8 cellular contexts compared by ENCODE assay signal in genomic region chr7:25894902-25895791, GRCh38.
DNase-seq lines count a peak whose midpoint lies in the region; ATAC-seq and TF ChIP-seq lines count a peak whose summit lies in the region.

No MANE protein-coding gene starts in this region.

- H3K36me3 ChIP-seq in BE2C (no peaks in the 10 kb centered on the region), trophoblast cell (ENCODE audit: control insufficient read depth in 1 of 2, insufficient read depth in 2 of 2, low read length in 2 of 2) (no peaks in the 10 kb centered on the region)

- H3K27ac ChIP-seq in trophoblast cell (ENCODE audit: low read depth, low read length): no peak overlapping the region

- H3K18ac ChIP-seq in trophoblast cell (ENCODE audit: low read length): no peak overlapping the region

- no peak overlapping the region for H4K91ac ChIP-seq in trophoblast cell (ENCODE audit: low read depth, low read length)

- H3K9ac ChIP-seq in trophoblast cell (ENCODE audit: low read length): no peak overlapping the region

- TF ChIP-seq POLR2A in GM19099 (IDR thresholded peaks at IDR 0.05; ENCODE audit: extremely low read depth, insufficient read length, low read depth): peak; percentile 23

- peak overlapping the region; percentile 78 for H2AFZ ChIP-seq in trophoblast cell (ENCODE audit: insufficient read depth, low read length, poor library complexity)

- peak overlapping the region; percentile 41 for H3K4me3 ChIP-seq in BE2C (ENCODE audit: low read depth, low read length)
- H3K4me3 ChIP-seq in trophoblast cell (ENCODE audit: low read depth, low read length): no peak overlapping the region

- H3K4me2 ChIP-seq in trophoblast cell (ENCODE audit: low read length): peak overlapping the region; percentile 71

- H2BK120ac ChIP-seq in trophoblast cell (ENCODE audit: insufficient read depth, low read length, poor library complexity): no peak overlapping the region

- WGBS in trophoblast cell (ENCODE audit: extremely low coverage, insufficient coverage, insufficient read length): no CpG with 5 or more reads among the region's 30 CpGs

- H3K4me3 Mint-ChIP-seq in glutamatergic neuron (ENCODE audit: unreplicated experiment): peak overlapping the region; percentile 77
- H3K4me3 Mint-ChIP-seq in type B pancreatic cell: peak overlapping the region; percentile 79

- H3K36me3 Mint-ChIP-seq in glutamatergic neuron (ENCODE audit: unreplicated experiment) (no peaks in the 10 kb centered on the region), type B pancreatic cell (no peaks in the 10 kb centered on the region)

- no peaks in the 10 kb centered on the region for H3K79me1 ChIP-seq in trophoblast cell (ENCODE audit: low read length)

- peaks cover 12% of the 10 kb centered on the region for H3K4me1 Mint-ChIP-seq in glutamatergic neuron (ENCODE audit: low read depth, unreplicated experiment)
- peaks cover 23% of the 10 kb centered on the region for H3K4me1 Mint-ChIP-seq in type B pancreatic cell (ENCODE audit: unreplicated experiment)

- DNase-seq in BE2C: peak; percentile 77
- peak; percentile 20 for DNase-seq in SHP77 treated with DMSO at 0.1 percent for 48 hours (lab: John Stamatoyannopoulos, UW)
- peak; percentile 8 to 51 (median 32) for DNase-seq in activated naive CD4-positive, alpha-beta T cell (lab: John Stamatoyannopoulos, UW)
- peak; percentile 91 for DNase-seq in glutamatergic neuron
- DNase-seq in trophoblast cell: peak; percentile 52 to 70
- no peak for DNase-seq in type B pancreatic cell (ENCODE audit: extremely low spot score, unreplicated experiment)

- H3K9me3 ChIP-seq in BE2C (no peaks in the 10 kb centered on the region), trophoblast cell (ENCODE audit: insufficient read depth, low read depth, low read length) (no peaks in the 10 kb centered on the region)

- no peak overlapping the region for H3K14ac ChIP-seq in trophoblast cell (ENCODE audit: low read length)

- H3K23ac ChIP-seq in trophoblast cell (ENCODE audit: low read length): no peak overlapping the region

- H4K12ac ChIP-seq in trophoblast cell (ENCODE audit: low read depth, low read length): no peak overlapping the region

- ATAC-seq in HG03280 (IDR thresholded peaks at IDR 0.05; ENCODE audit: unreplicated experiment): peak; percentile 49

- no peak overlapping the region for H3K4ac ChIP-seq in trophoblast cell (ENCODE audit: low read depth, low read length)

- peak overlapping the region; percentile 57 for H4K8ac ChIP-seq in trophoblast cell (ENCODE audit: low read depth, low read length)

- H3K4me1 ChIP-seq in BE2C (no peaks in the 10 kb centered on the region), trophoblast cell (ENCODE audit: control insufficient read depth in 1 of 2, insufficient read depth in 2 of 2, low read length in 2 of 2) (peaks cover 4 to 9% of the 10 kb centered on the region in 2 experiments)

- no peak overlapping the region for H2AK5ac ChIP-seq in trophoblast cell (ENCODE audit: low read length)

- H2BK12ac ChIP-seq in trophoblast cell (ENCODE audit: low read length): no peak overlapping the region

- H3K9me3 Mint-ChIP-seq in glutamatergic neuron (ENCODE audit: unreplicated experiment): no peaks in the 10 kb centered on the region
- H3K9me3 Mint-ChIP-seq in type B pancreatic cell: no peaks in the 10 kb centered on the region

- H3K27me3 ChIP-seq in BE2C (peaks cover 46% of the 10 kb centered on the region), trophoblast cell (ENCODE audit: insufficient read depth, low read length) (no peaks in the 10 kb centered on the region)

- H3K27me3 Mint-ChIP-seq in glutamatergic neuron (ENCODE audit: unreplicated experiment) (peaks cover 7% of the 10 kb centered on the region), type B pancreatic cell (peaks cover 16% of the 10 kb centered on the region)

- TF ChIP-seq CTCF in BE2C (IDR thresholded peaks at IDR 0.05; ENCODE audit: low read depth, low read length): peak; percentile 83
- TF ChIP-seq CTCF in glutamatergic neuron (IDR thresholded peaks at IDR 0.05; ENCODE audit: partially characterized antibody, unreplicated experiment): peak; percentile 87
- peak; percentile 88 for TF ChIP-seq CTCF in type B pancreatic cell (conservative IDR thresholded peaks at IDR 0.05)

- H3K27ac Mint-ChIP-seq in glutamatergic neuron (ENCODE audit: unreplicated experiment): no peak overlapping the region
- H3K27ac Mint-ChIP-seq in type B pancreatic cell: no peak overlapping the region

- no peaks in the 10 kb centered on the region for H3K79me2 ChIP-seq in trophoblast cell (ENCODE audit: control insufficient read depth, insufficient read depth, low read length, poor library complexity)

- H2BK5ac ChIP-seq in trophoblast cell (ENCODE audit: low read depth, low read length, poor library complexity): no peak overlapping the region
